In the genomic region with DNA sequence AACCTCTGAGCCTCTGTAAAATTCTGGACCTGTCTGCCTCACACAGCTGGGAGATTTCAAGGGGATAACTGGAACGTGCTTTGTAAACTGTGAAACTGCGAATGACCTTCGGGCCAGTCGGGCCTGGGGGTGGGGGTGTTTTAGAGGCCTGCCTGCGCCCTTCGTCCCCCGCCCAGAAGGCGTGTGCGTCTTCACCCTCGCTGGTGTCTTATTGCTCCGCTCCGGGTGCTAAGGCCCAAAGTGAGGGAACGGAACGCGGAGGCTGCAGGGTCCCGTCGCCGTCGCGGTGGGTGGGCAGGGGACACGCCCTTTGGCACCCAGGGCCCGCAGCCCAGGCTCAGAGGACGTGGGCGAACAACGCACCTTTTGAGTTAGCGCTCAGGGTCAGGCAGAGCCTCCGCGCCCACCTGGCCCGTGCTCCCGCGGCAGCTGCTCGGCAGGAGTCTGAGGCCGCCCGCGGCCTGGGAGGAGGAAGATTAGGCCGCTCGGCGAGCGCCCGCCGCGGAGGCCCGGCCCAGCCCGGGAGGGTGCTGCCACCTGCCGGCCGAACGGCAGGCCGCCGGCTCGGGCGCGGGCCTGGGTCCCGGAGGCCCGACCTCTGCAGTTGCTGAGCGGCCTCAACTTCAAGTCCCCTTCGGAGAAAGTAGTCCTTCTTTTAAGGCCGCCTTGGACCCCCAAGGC, we compare ENCODE assay signal across 8 cellular contexts. TPM values are rescaled to one million over a fixed set of nuclear protein-coding genes. Genes with fewer than 3 reads are reported as not detected.
DNase-seq lines count a peak whose midpoint lies in the region; ATAC-seq and TF ChIP-seq lines count a peak whose summit lies in the region.

No MANE protein-coding gene starts in this region.

- H3K27me3 ChIP-seq in ascending aorta, result no peaks in the 10 kb centered on the region
- peaks cover 4% of the 10 kb centered on the region for H3K27me3 ChIP-seq in hepatocyte
- no peaks in the 10 kb centered on the region for H3K27me3 ChIP-seq in gastrocnemius medialis

- H3K4me2 ChIP-seq in hepatocyte, result peak overlapping the region; percentile 97

- H3K79me2 ChIP-seq in hepatocyte, result no peaks in the 10 kb centered on the region

- no peaks in the 10 kb centered on the region for H3K9me2 ChIP-seq in hepatocyte (replicated peaks; ENCODE audit: insufficient read depth)

- TF ChIP-seq POLR2A in gastrocnemius medialis (IDR thresholded peaks at IDR 0.05), result no peak

- in situ Hi-C loops in gastrocnemius medialis (cut with MboI; ENCODE audit: low sequenced_read_pairs in 4 of 4), result loop anchor here (5.0 to 25.0 kb wide), 4 partner anchors 94 to 247 kb away; a partner anchor contains a TSS

- H3K9me3 ChIP-seq in ascending aorta (no peaks in the 10 kb centered on the region), hepatocyte (ENCODE audit: low read depth) (no peaks in the 10 kb centered on the region), gastrocnemius medialis (no peaks in the 10 kb centered on the region)

- H3K36me3 ChIP-seq in ascending aorta (peaks cover 0 to 12% of the 10 kb centered on the region in 2 donors), hepatocyte (replicated peaks; ENCODE audit: insufficient read depth, low read depth) (no peaks in the 10 kb centered on the region), gastrocnemius medialis (no peaks in the 10 kb centered on the region)

- peak overlapping the region; percentile 46 to 68 for H3K4me3 ChIP-seq in ascending aorta
- H3K4me3 ChIP-seq in hepatocyte, result peak overlapping the region; percentile 24
- peak overlapping the region; percentile 50 to 83 (median 54) for H3K4me3 ChIP-seq in gastrocnemius medialis

- H4K20me1 ChIP-seq in hepatocyte (ENCODE audit: insufficient read depth, poor library complexity, severe bottlenecking), result no peaks in the 10 kb centered on the region

- WGBS in hepatocyte (ENCODE audit: low lambda C conversion rate, missing lambda C conversion rate), result 4% methylated on average over 55 of the region's 57 CpGs

- DNase-seq in DMS153 treated with DMSO at 0.1 percent for 48 hours (lab: John Stamatoyannopoulos, UW; ENCODE audit: unreplicated experiment) (peak; percentile 12), DMS153 (lab: John Stamatoyannopoulos, UW) (no peak), M059J (ENCODE audit: low read depth) (peak; percentile 47), T1000 (lab: John Stamatoyannopoulos, UW) (peak; percentile 56), ascending aorta (ENCODE audit: low spot score in 2 of 2) (peak in 1 of 2 donors; percentile 76), hepatocyte (ENCODE audit: low spot score) (peak; percentile 89), gastrocnemius medialis (peak; percentile 23 to 47)

- ATAC-seq in gastrocnemius medialis (peak; percentile 70 to 81), HG03159 (IDR thresholded peaks at IDR 0.05; ENCODE audit: unreplicated experiment) (no peak)

- TF ChIP-seq CTCF in ascending aorta (IDR thresholded peaks at IDR 0.05) (peak; percentile 64 to 97 (median 70)), hepatocyte (IDR thresholded peaks at IDR 0.05; ENCODE audit: poor library complexity) (peak; percentile 86), gastrocnemius medialis (IDR thresholded peaks at IDR 0.05 in 4 of 5, conservative IDR thresholded peaks at IDR 0.05 in 1 of 5) (peak; percentile 71 to 97 (median 96))

- intact Hi-C loops in ascending aorta (cut with DNase I) (loop anchor here (1.0 to 2.0 kb wide), 6 partner anchors 74 to 246 kb away; a partner anchor contains a TSS), gastrocnemius medialis (cut with DNase I; ENCODE audit: low total_unique reads) (loop anchor here (2.0 to 5.0 kb wide), 2 partner anchors 111 to 247 kb away; a partner anchor contains a TSS)

- H3K4me1 ChIP-seq in ascending aorta, result peaks cover 5 to 21% of the 10 kb centered on the region in 2 donors
- H3K4me1 ChIP-seq in hepatocyte (ENCODE audit: insufficient read depth), result peaks cover 31% of the 10 kb centered on the region
- peaks cover 16 to 17% of the 10 kb centered on the region in 2 donors for H3K4me1 ChIP-seq in gastrocnemius medialis

- H3K27ac ChIP-seq in ascending aorta (peak overlapping the region; percentile 7 to 83), hepatocyte (peak overlapping the region; percentile 73), gastrocnemius medialis (peak overlapping the region; percentile 32 to 66 (median 64))

- H2AFZ ChIP-seq in hepatocyte, result peak overlapping the region; percentile 73

RNA-seq across cellular contexts. Expression of a gene that starts 29.7 kb away (rescaled TPM):
- total RNA-seq in M059J (2014; rRNA removed; shearing (Covaris generic)), result 19.2 and 22.2 TPM in 2 replicates
- total RNA-seq in ascending aorta (5.0 TPM), hepatocyte (31.3 and 47.4 TPM in 2 replicates), gastrocnemius medialis (10 to 100 TPM in 3 of 4 donors, 1 to 10 TPM in 1; 9.8 to 14.4 (median 12.3) TPM)
- 29.9 and 33.3 TPM in 2 replicates for polyA plus RNA-seq in hepatocyte

RNA-seq across cellular contexts. Expression of a gene that starts 39.4 kb away (rescaled TPM):
- 83.4 and 95.0 TPM in 2 replicates for total RNA-seq in M059J (2014; rRNA removed; shearing (Covaris generic))
- 89.7 TPM for total RNA-seq in ascending aorta
- total RNA-seq in hepatocyte, result 68.5 and 71.2 TPM in 2 replicates
- 90.1 and 126 TPM in 2 replicates for polyA plus RNA-seq in hepatocyte
- 100 to 1,000 TPM in 1 of 4 donors, 10 to 100 TPM in 3; 60.7 to 127 (median 71.5) TPM for total RNA-seq in gastrocnemius medialis

RNA-seq across cellular contexts. Expression of a gene that starts 53.6 kb away (rescaled TPM):
- 14.7 and 21.4 TPM in 2 replicates for total RNA-seq in M059J (2014; rRNA removed; shearing (Covaris generic))
- total RNA-seq in ascending aorta (not detected), hepatocyte (12.8 and 15.1 TPM in 2 replicates), gastrocnemius medialis (not detected)
- polyA plus RNA-seq in hepatocyte, result 54.9 and 68.3 TPM in 2 replicates

Comparison
In these comparisons a context has a peak if more than half of its experiments do, and no peak if none do; other contexts are left out.
1. RNA of a gene that starts 53.6 kb away (total RNA-seq): 14.7 to 21.4 TPM in M059J and 12.8 to 15.1 TPM in hepatocyte; not detected in gastrocnemius medialis and not detected in ascending aorta (single experiment); every median in the first group is over 10 times any median in the second.
2. Peak in every context shown above with its lines, with median percentiles within 50 percentile points of each other: H3K27ac ChIP-seq, H3K4me3 ChIP-seq and CTCF ChIP-seq.